In genomic region chr16:89020068-89020924, GRCh38 we compare ENCODE assay signal across 1 cellular context.
TF ChIP-seq lines count a peak whose summit lies in the region.

No MANE protein-coding gene starts in this region.

TF ChIP-seq in SK-N-SH treated with all-trans-retinoic acid at 6 μM for 48 hours, 23 proteins besides CTCF, POLR2A, EP300 and RAD21 (continued from another document):
- TF ChIP-seq CREB5 (CRISPR knock-in tag; IDR thresholded peaks at IDR 0.05; ENCODE audit: low read depth) (no peak), CSRNP3 (CRISPR knock-in tag; IDR thresholded peaks at IDR 0.05) (no peak), CSDC2 (CRISPR knock-in tag; IDR thresholded peaks at IDR 0.05) (no peak), RARB (CRISPR knock-in tag; IDR thresholded peaks at IDR 0.05) (no peak), ARNTL (CRISPR knock-in tag; IDR thresholded peaks at IDR 0.05; ENCODE audit: borderline replicate concordance, low read depth) (no peak)
